Comparison of ENCODE assay signal across 29 cellular contexts in the genomic region with DNA sequence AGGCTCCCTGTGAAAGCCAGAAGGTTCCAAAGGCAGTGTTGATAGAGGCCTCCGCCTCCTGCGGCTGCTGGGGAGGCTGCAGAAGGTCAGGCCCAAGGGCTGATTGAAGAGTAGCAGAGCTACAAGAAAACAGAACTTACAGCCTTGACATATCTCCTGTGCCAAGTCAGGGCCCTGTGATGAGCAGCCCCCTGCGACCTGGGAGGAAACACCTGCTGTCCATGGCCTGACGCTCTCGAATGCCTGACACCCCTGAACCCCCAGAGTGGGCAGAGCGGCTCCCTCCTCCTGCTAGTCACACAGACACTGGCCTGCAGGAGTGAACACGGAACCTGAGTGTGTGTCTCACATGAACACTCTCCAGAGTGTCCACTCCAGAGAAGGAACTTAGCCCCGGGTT.
"Had no signal": no experiment of that assay in that cellular context is flagged by ENCODE, and none has a peak within 500 bp of the region (broad histone marks: within the 10 kb centered on the region; RNA-seq: fewer than 3 reads in every experiment).

No MANE protein-coding gene starts in this region.

- H3K9me3 Mint-ChIP-seq: activated naive CD4-positive, alpha-beta T cell treated with anti-CD3 and anti-CD28 coated beads, Interleukin-2, amount 50 U/mL, for 72 hours; activated naive CD8-positive, alpha-beta T cell treated with anti-CD3 and anti-CD28 coated beads, Interleukin-2, amount 50 U/mL, for 24 hours; activated T-helper 1 cell treated with anti-CD3 and anti-CD28 coated beads, Interleukin-12 subunit alpha, Interleukin-12 subunit beta, Interleukin-2, Interleukin-4 antibody, amounts not matched to agents 30 ng/mL and 10 ng/mL and 1 ng/mL, durations not matched to agents 14 hours and 24 hours and 36 hours; central memory CD8-positive, alpha-beta T cell; WTC11 had no signal

- DNase-seq: activated CD4-positive, alpha-beta T cell treated with anti-CD3 and anti-CD28 coated beads for 48 hours; activated CD4-positive, alpha-beta T cell treated with anti-CD3 and anti-CD28 coated beads, Interleukin-2, amount 50 U/mL, for 4 hours; activated CD4-positive, CD25-positive, alpha-beta regulatory T cell treated with anti-CD3 and anti-CD28 coated beads, Interleukin-2, amount 50 U/mL, for 72 hours; activated CD8-positive, alpha-beta memory T cell treated with anti-CD3 and anti-CD28 coated beads, Interleukin-2, amount 50 U/mL, for 48 hours; activated CD8-positive, alpha-beta T cell treated with anti-CD3 and anti-CD28 coated beads, Interleukin-2, amount 10 ng/mL, durations not matched to agents 7 days and 5 days; activated effector memory CD4-positive, alpha-beta T cell treated with Interleukin-2 at 50 U/mL for 16 hours; activated naive CD4-positive, alpha-beta T cell; activated naive CD8-positive, alpha-beta T cell treated with anti-CD3 and anti-CD28 coated beads, Interleukin-2, amount 50 U/mL, for 24 hours; activated T-cell treated with anti-CD3 and anti-CD28 coated beads, Interleukin-2, amount 50 U/mL, for 1 hour; amniotic stem cell; body of pancreas; KG1; NCI-H1092; NCI-H1417; NCI-H1694; NCI-H2029 treated with DMSO at 0.1 percent for 48 hours; NCI-H446; NCI-H524; PC-3; SIG-M5; T-helper 17 cell; T-helper 9 cell had no signal

- H3K4me1 ChIP-seq: ascending aorta, body of pancreas had no signal

- ATAC-seq: activated CD8-positive, alpha-beta T cell treated with anti-CD3 and anti-CD28 coated beads, Interleukin-2, amount 10 ng/mL, durations not matched to agents 7 days and 5 days; activated naive CD4-positive, alpha-beta T cell treated with anti-CD3 and anti-CD28 coated beads, Interleukin-2, amount 50 U/mL, for 72 hours; activated naive CD8-positive, alpha-beta T cell treated with anti-CD3 and anti-CD28 coated beads, Interleukin-2, amount 50 U/mL, for 24 hours; body of pancreas; PC-3; T-helper 17 cell; WTC11 had no signal

- H3K27me3 ChIP-seq: ascending aorta, body of pancreas had no signal

- H3K36me3 ChIP-seq: ascending aorta had no signal

- FAIRE-seq: bronchial epithelial cell, RCC 7860 had no signal

- H3K9me3 ChIP-seq: ascending aorta, body of pancreas had no signal

- H3K4me1 Mint-ChIP-seq: activated naive CD8-positive, alpha-beta T cell treated with anti-CD3 and anti-CD28 coated beads, Interleukin-2, amount 50 U/mL, for 24 hours; central memory CD8-positive, alpha-beta T cell; T-helper 17 cell; WTC11 had no signal

- H3K36me3 Mint-ChIP-seq: activated naive CD4-positive, alpha-beta T cell treated with anti-CD3 and anti-CD28 coated beads, Interleukin-2, amount 50 U/mL, for 72 hours; WTC11 had no signal

- H3K27ac ChIP-seq: ascending aorta, body of pancreas had no signal

- H3K27ac Mint-ChIP-seq: activated CD8-positive, alpha-beta T cell treated with anti-CD3 and anti-CD28 coated beads, Interleukin-2, amount 10 ng/mL, durations not matched to agents 7 days and 5 days; activated naive CD4-positive, alpha-beta T cell treated with anti-CD3 and anti-CD28 coated beads, Interleukin-2, amount 50 U/mL, for 72 hours; activated naive CD8-positive, alpha-beta T cell treated with anti-CD3 and anti-CD28 coated beads, Interleukin-2, amount 50 U/mL, for 24 hours; activated T-helper 1 cell treated with anti-CD3 and anti-CD28 coated beads, Interleukin-12 subunit alpha, Interleukin-12 subunit beta, Interleukin-2, Interleukin-4 antibody, amounts not matched to agents 30 ng/mL and 10 ng/mL and 1 ng/mL, durations not matched to agents 14 hours and 24 hours and 36 hours; WTC11 had no signal

- H3K4me3 Mint-ChIP-seq: activated CD8-positive, alpha-beta T cell treated with anti-CD3 and anti-CD28 coated beads, Interleukin-2, amount 10 ng/mL, durations not matched to agents 7 days and 5 days; activated naive CD8-positive, alpha-beta T cell treated with anti-CD3 and anti-CD28 coated beads, Interleukin-2, amount 50 U/mL, for 24 hours; activated T-helper 1 cell treated with anti-CD3 and anti-CD28 coated beads, Interleukin-12 subunit alpha, Interleukin-12 subunit beta, Interleukin-2, Interleukin-4 antibody, amounts not matched to agents 30 ng/mL and 10 ng/mL and 1 ng/mL, durations not matched to agents 14 hours and 24 hours and 36 hours; central memory CD8-positive, alpha-beta T cell; T-helper 17 cell; WTC11 had no signal

- H3K4me3 ChIP-seq: ascending aorta, body of pancreas had no signal
